In the genomic region with DNA sequence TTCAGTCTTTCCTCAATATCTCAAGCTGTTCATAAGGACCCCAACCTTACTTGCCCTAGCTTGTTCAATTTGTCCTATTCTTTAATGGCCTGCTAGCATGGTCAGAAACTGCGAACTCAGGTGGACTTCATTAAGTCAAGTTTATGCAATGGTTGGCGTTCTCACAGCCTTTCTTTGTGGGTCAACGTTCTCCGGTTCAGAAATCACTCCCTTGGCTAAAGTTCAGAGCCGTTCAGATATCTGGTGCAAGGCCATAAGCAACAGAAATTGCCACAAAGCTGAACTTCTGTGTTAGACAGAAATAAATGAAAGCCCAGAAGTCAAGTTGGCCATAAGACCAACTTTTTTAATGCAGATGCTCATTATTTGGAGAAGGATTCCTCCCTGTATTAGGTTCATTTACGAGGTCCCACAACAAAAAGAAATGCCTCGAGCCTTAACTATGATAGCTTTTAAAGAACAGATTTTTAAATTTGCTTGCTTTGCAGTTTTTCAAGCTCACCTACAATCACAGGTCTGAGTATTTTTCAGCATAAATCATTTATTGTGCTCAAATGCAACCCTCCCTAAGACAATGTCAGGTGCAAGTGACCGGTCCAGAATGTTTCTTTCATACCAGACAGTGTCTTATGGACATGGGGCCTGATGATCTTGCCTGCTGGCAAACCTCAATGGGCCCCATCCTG, we compare ENCODE assay signal across 1 cellular context.
TF ChIP-seq lines count a peak whose summit lies in the region.

No MANE protein-coding gene starts in this region.

TF ChIP-seq in H1, 55 proteins besides CTCF, POLR2A, EP300 and RAD21:
- TF ChIP-seq GTF2F1 (IDR thresholded peaks at IDR 0.05; ENCODE audit: borderline replicate concordance, low read depth, low read length) (no peak), YY1 (IDR thresholded peaks at IDR 0.05; ENCODE audit: low read depth, low read length) (no peak), MAFK (IDR thresholded peaks at IDR 0.05; ENCODE audit: low read depth, low read length) (no peak), EZH2 (IDR thresholded peaks at IDR 0.05; ENCODE audit: low read depth, low read length, severe bottlenecking) (no peak), ASH2L (IDR thresholded peaks at IDR 0.05; ENCODE audit: low read length) (no peak), SAP30 (IDR thresholded peaks at IDR 0.05; ENCODE audit: insufficient read depth, insufficient replicate concordance, low read length) (no peak), RNF2 (IDR thresholded peaks at IDR 0.05; ENCODE audit: borderline replicate concordance, low read depth, low read length, missing control alignments, poor library complexity, severe bottlenecking) (no peak), TAF7 (optimal IDR thresholded peaks at IDR 0.05; ENCODE audit: borderline replicate concordance, low read depth, low read length) (no peak), SIRT6 (IDR thresholded peaks at IDR 0.05; ENCODE audit: low read length) (no peak), RBBP5 (IDR thresholded peaks at IDR 0.05; ENCODE audit: borderline replicate concordance, low read depth, low read length) (no peak), SUZ12 (IDR thresholded peaks at IDR 0.05; ENCODE audit: low read length) (no peak), GABPA (IDR thresholded peaks at IDR 0.05; ENCODE audit: borderline replicate concordance, insufficient read depth, low read length) (no peak), TEAD4 (IDR thresholded peaks at IDR 0.05; ENCODE audit: low read depth, low read length) (no peak)
- TF ChIP-seq, protein P1, sequence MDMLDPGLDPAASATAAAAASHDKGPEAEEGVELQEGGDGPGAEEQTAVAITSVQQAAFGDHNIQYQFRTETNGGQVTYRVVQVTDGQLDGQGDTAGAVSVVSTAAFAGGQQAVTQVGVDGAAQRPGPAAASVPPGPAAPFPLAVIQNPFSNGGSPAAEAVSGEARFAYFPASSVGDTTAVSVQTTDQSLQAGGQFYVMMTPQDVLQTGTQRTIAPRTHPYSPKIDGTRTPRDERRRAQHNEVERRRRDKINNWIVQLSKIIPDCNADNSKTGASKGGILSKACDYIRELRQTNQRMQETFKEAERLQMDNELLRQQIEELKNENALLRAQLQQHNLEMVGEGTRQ (IDR thresholded peaks at IDR 0.05; ENCODE audit: low read length) = no peak
